Comparison of ENCODE assay signal across 7 cellular contexts in the genomic region with DNA sequence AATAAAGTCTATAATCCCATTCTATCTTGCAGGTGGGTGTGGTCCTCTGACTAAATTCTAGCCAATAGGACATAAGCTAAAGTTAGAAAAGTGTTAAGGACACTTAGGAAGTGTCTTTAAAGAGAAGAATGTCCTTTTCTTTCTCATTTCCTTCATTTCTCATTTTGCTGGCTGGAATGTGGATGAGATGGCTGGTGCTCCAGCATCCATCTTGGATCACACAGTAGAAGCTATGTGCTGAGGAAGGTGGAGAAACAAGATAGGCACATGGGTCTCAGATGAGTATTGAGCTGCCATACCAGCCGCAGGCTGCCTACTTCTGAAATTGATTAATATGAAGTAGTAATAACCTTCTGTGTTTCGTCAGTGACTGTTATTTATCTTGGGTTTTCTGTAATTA.
"Had no signal": no experiment of that assay in that cellular context is flagged by ENCODE, and none has a peak within 500 bp of the region (broad histone marks: within the 10 kb centered on the region; RNA-seq: fewer than 3 reads in every experiment).

No MANE protein-coding gene starts in this region.

- H3K4me2 ChIP-seq: KMS-11 had no signal

- H3K27ac ChIP-seq: HL-60, KMS-11 had no signal

- DNase-seq: IMR-90, KBM-7, KG1 had no signal

- FAIRE-seq: HepG2, HTR-8/SVneo had no signal

- H3K9ac ChIP-seq: KMS-11 had no signal

- ATAC-seq: HepG2 had no signal
